ENCODE assay signal across 19 cellular contexts in genomic region chr2:105646423-105647076, GRCh38.
DNase-seq lines count a peak whose midpoint lies in the region; TF ChIP-seq lines count a peak whose summit lies in the region.
"Had no signal": no experiment of that assay in that cellular context is flagged by ENCODE, and none has a peak within 500 bp of the region (broad histone marks: within the 10 kb centered on the region; RNA-seq: fewer than 3 reads in every experiment).

No MANE protein-coding gene starts in this region.

- DNase-seq in DMS53 (lab: John Stamatoyannopoulos, UW) (peak; percentile 37), DMS53 treated with DMSO at 0.1 percent for 48 hours (lab: John Stamatoyannopoulos, UW; ENCODE audit: unreplicated experiment) (no peak), NCI-H510A treated with DMSO at 0.1 percent for 48 hours (lab: John Stamatoyannopoulos, UW) (peak; percentile 23), NCI-H510A (lab: John Stamatoyannopoulos, UW) (no peak), caudate nucleus (lab: John Stamatoyannopoulos, UW) (no peak), progenitor cell of endocrine pancreas (ENCODE audit: low spot score, unreplicated experiment) (no peak), middle frontal gyrus (ENCODE audit: extremely low spot score, low spot score) (no peak), NCI-H187 (lab: John Stamatoyannopoulos, UW) (no peak)
- DNase-seq: Calu3; CD8-positive, alpha-beta memory T cell; MG63; NCI-H1436; NCI-H2081 treated with DMSO at 0.1 percent for 48 hours; NCI-H524 treated with DMSO at 0.1 percent for 48 hours; NCI-H82; OCI-M1 had no signal

- H3K27ac Mint-ChIP-seq in progenitor cell of endocrine pancreas: peak overlapping the region; percentile 8
- H3K27ac Mint-ChIP-seq: GM23338 had no signal

- TF ChIP-seq CTCF in progenitor cell of endocrine pancreas (IDR thresholded peaks at IDR 0.05; ENCODE audit: unreplicated experiment): no peak

- H3K9me3 Mint-ChIP-seq in progenitor cell of endocrine pancreas (ENCODE audit: low read depth): peaks cover 4% of the 10 kb centered on the region

- no peaks in the 10 kb centered on the region for H3K36me3 Mint-ChIP-seq in progenitor cell of endocrine pancreas (ENCODE audit: insufficient read depth)

- H3K27me3 Mint-ChIP-seq in progenitor cell of endocrine pancreas: peaks cover 40% of the 10 kb centered on the region

- H3K4me3 Mint-ChIP-seq in progenitor cell of endocrine pancreas (ENCODE audit: low read depth): no peak overlapping the region
- H3K4me3 Mint-ChIP-seq: CD8-positive, alpha-beta memory T cell; GM23338 had no signal

- peak overlapping the region; percentile 64 for H3K27ac ChIP-seq in caudate nucleus (ENCODE audit: low read depth, low read length)
- H3K27ac ChIP-seq: C4-2B, SJSA1 had no signal

- H3K4me1 Mint-ChIP-seq in progenitor cell of endocrine pancreas (ENCODE audit: low read depth): peaks cover 38% of the 10 kb centered on the region

Comparison
In these comparisons a context has a peak if more than half of its experiments do, and no peak if none do; other contexts are left out.
1. DNase-seq: peak in DMS53 (single experiment) and NCI-H510A treated with DMSO at 0.1 percent for 48 hours (single experiment); none in DMS53 treated with DMSO at 0.1 percent for 48 hours (single experiment), NCI-H510A (single experiment), caudate nucleus (0 of 61), progenitor cell of endocrine pancreas (single experiment), middle frontal gyrus (single experiment) and NCI-H187 (0 of 2).